ENCODE assay signal across 19 cellular contexts in the genomic region with DNA sequence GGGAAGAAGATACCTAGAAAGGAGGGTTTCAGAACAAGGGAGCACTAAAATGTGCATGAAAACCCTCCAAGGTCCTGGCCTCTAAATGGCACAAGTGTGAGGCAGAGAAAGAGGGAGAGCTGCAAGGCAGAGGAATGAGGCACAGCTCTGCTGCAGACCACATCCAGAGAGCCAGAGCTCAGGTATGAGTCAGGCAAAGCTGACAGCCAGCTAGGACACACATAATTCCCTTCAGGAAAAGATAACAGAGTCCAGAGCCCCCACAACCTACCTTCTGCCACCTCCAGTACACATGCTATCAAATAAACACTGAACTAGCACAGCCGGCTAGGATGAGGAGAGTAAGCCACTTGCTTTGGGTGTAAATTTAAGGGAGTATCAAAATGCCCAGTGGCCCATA.
DNase-seq lines count a peak whose midpoint lies in the region; ATAC-seq, FAIRE-seq and TF ChIP-seq lines count a peak whose summit lies in the region.
"Had no signal": no experiment of that assay in that cellular context is flagged by ENCODE, and none has a peak within 500 bp of the region (broad histone marks: within the 10 kb centered on the region; RNA-seq: fewer than 3 reads in every experiment).

No MANE protein-coding gene starts in this region.

- TF ChIP-seq CTCF in H1 (IDR thresholded peaks at IDR 0.05; ENCODE audit: control extremely low read depth in 1 of 3, insufficient read depth in 1 of 3, low read depth in 1 of 3, low read length in 3 of 3) (no peak), transverse colon (IDR thresholded peaks at IDR 0.05) (no peak), OCI-LY7 (conservative IDR thresholded peaks at IDR 0.05; ENCODE audit: low read length) (no peak)

- H4K20me1 ChIP-seq in H1 (replicated peaks in 1 of 2; ENCODE audit: control insufficient read depth in 1 of 2, insufficient read depth in 2 of 2, low read length in 2 of 2) (no peaks in the 10 kb centered on the region), OCI-LY7 (ENCODE audit: insufficient read depth, low read length) (no peaks in the 10 kb centered on the region)

- BruUV-seq in OCI-LY7 (replicated peaks; lab: Mats Ljungman, UMichigan), result no TSS peak

- POLR2A ChIA-PET in H1 (lab: Charles Lee; ENCODE audit: partially characterized antibody) (interaction anchor here (1.6 kb wide), 1 partner anchor 62 kb away, joined by 3 read pairs; the partner anchor contains the start of genes HSF2BP and RRP1B), OCI-LY7 (lab: Charles Lee) (no interaction called here)

- H3K9me3 ChIP-seq in H1 (ENCODE audit: insufficient read depth in 2 of 2, low read depth in 1 of 2, low read length in 1 of 2) (no peaks in the 10 kb centered on the region), transverse colon (no peaks in the 10 kb centered on the region), OCI-LY7 (ENCODE audit: low read length) (no peaks in the 10 kb centered on the region)
- H3K9me3 ChIP-seq: psoas muscle had no signal

- H3K9ac ChIP-seq in H1 (replicated peaks in 1 of 4; ENCODE audit: extremely low read depth in 1 of 4, low read depth in 3 of 4, low read length in 3 of 4), result no peak overlapping the region

- TF ChIP-seq POLR2A in H1 (IDR thresholded peaks at IDR 0.05; ENCODE audit: control extremely low read depth in 1 of 2, low read depth in 2 of 2, low read length in 2 of 2), result no peak
- no peak for TF ChIP-seq POLR2A in transverse colon (IDR thresholded peaks at IDR 0.05)

- no peaks in the 10 kb centered on the region for H3K23me2 ChIP-seq in H1 (ENCODE audit: low read depth, low read length)

- H2BK5ac ChIP-seq in H1 (ENCODE audit: low read depth, low read length), result no peak overlapping the region

- H2AK5ac ChIP-seq in H1 (ENCODE audit: low read depth, low read length), result no peak overlapping the region

- no peak overlapping the region for H2BK15ac ChIP-seq in H1 (ENCODE audit: low read length)

- no peak overlapping the region for H3K23ac ChIP-seq in H1 (ENCODE audit: insufficient read length)

- no peak overlapping the region for H3K14ac ChIP-seq in H1 (ENCODE audit: insufficient read length)

- H4K5ac ChIP-seq in H1 (ENCODE audit: insufficient read length, low read depth, low read length), result no peak overlapping the region

- no peaks in the 10 kb centered on the region for H3K9me2 ChIP-seq in OCI-LY7 (ENCODE audit: insufficient read depth, low read length)

- H3K4me3 ChIP-seq in H1 (ENCODE audit: extremely low read depth in 1 of 4, insufficient read depth in 2 of 4, low read depth in 3 of 4, low read length in 4 of 4), result no peak overlapping the region
- H3K4me3 ChIP-seq in transverse colon, result no peak overlapping the region
- no peak overlapping the region for H3K4me3 ChIP-seq in OCI-LY7 (ENCODE audit: low read depth, low read length, poor library complexity, severe bottlenecking)
- H3K4me3 ChIP-seq: psoas muscle had no signal

- in situ Hi-C loops in transverse colon (cut with MboI; ENCODE audit: low pct_ligation_motif_present in 1 of 4, low pct_unique_long_range_greater_than_20kb in 1 of 4, low sequenced_read_pairs in 3 of 4), result no loop called here

- H3K4me2 ChIP-seq in H1 (ENCODE audit: insufficient read depth in 1 of 2, low read depth in 2 of 2, low read length in 2 of 2), result no peak overlapping the region
- H3K4me2 ChIP-seq in OCI-LY7 (ENCODE audit: low read length), result no peak overlapping the region

- H3K36me3 ChIP-seq in H1 (ENCODE audit: control insufficient read depth in 2 of 4, insufficient read depth in 4 of 4, low read length in 3 of 4) (no peaks in the 10 kb centered on the region), transverse colon (no peaks in the 10 kb centered on the region), OCI-LY7 (ENCODE audit: insufficient read depth, low read length) (no peaks in the 10 kb centered on the region)
- H3K36me3 ChIP-seq: WERI-Rb-1 had no signal

- no peak overlapping the region for H4K8ac ChIP-seq in H1 (ENCODE audit: extremely low read depth, insufficient read depth, low read length)

- intact Hi-C loops in transverse colon (cut with DNase I; ENCODE audit: low total_unique reads) (no loop called here), OCI-LY7 (cut with micrococcal nuclease; ENCODE audit: unreplicated experiment) (no loop called here)

- H4K91ac ChIP-seq in H1 (replicated peaks; ENCODE audit: insufficient read length, low read length), result no peak overlapping the region

- no peak for TF ChIP-seq RAD21 in H1 (IDR thresholded peaks at IDR 0.05 in 1 of 2, conservative IDR thresholded peaks at IDR 0.05 in 1 of 2; ENCODE audit: low read depth in 2 of 2, low read length in 2 of 2)

- H2BK120ac ChIP-seq in H1 (replicated peaks; ENCODE audit: low read depth, low read length), result no peak overlapping the region

- H3K4me1 ChIP-seq in H1 (replicated peaks in 1 of 4; ENCODE audit: control insufficient read depth in 3 of 4, insufficient read depth in 4 of 4, low read length in 3 of 4) (no peaks in the 10 kb centered on the region), transverse colon (peaks cover 0 to 7% (median 2%) of the 10 kb centered on the region in 4 donors), OCI-LY7 (ENCODE audit: insufficient read depth, low read length, poor library complexity, severe bottlenecking) (peaks cover 4% of the 10 kb centered on the region)
- H3K4me1 ChIP-seq: psoas muscle had no signal

- TF ChIP-seq EP300 in H1 (IDR thresholded peaks at IDR 0.05; ENCODE audit: borderline replicate concordance in 1 of 2, low read depth in 2 of 2, low read length in 2 of 2), result no peak
- no peak for TF ChIP-seq EP300 in transverse colon (IDR thresholded peaks at IDR 0.05; ENCODE audit: low read depth)

- ATAC-seq in GM18870 (IDR thresholded peaks at IDR 0.05; ENCODE audit: unreplicated experiment), result no peak
- ATAC-seq: activated naive CD8-positive, alpha-beta T cell treated with anti-CD3 and anti-CD28 coated beads, Interleukin-2, amount 50 U/mL, for 24 hours; psoas muscle; Right ventricle myocardium inferior had no signal

- H3K27ac ChIP-seq in H1 (ENCODE audit: low read depth, low read length), result no peak overlapping the region
- no peak overlapping the region for H3K27ac ChIP-seq in transverse colon
- H3K27ac ChIP-seq in OCI-LY7 (ENCODE audit: low read depth, low read length, poor library complexity, severe bottlenecking), result no peak overlapping the region
- H3K27ac ChIP-seq: HL-60, psoas muscle, WERI-Rb-1 had no signal

- H3K79me1 ChIP-seq in H1 (ENCODE audit: low read depth, low read length), result no peaks in the 10 kb centered on the region

- CTCF ChIA-PET in H1 (lab: Charles Lee; ENCODE audit: partially characterized antibody), result interaction anchor here (1.2 to 4.6 kb wide), 3 partner anchors 10 to 49 kb away, joined by 3 to 32 read pairs (median 5); no protein-coding TSS in a partner anchor
- CTCF ChIA-PET in OCI-LY7 (lab: Charles Lee; ENCODE audit: unreplicated experiment), result no interaction called here

- no peak overlapping the region for H3K18ac ChIP-seq in H1 (ENCODE audit: extremely low read depth, low read length)

- no peak overlapping the region for H2BK20ac ChIP-seq in H1 (ENCODE audit: low read length)

- H3K27me3 ChIP-seq in H1 (replicated peaks in 1 of 4; ENCODE audit: control insufficient read depth in 3 of 4, extremely low read depth in 1 of 4, insufficient read depth in 3 of 4, low read length in 3 of 4) (no peaks in the 10 kb centered on the region), transverse colon (no peaks in the 10 kb centered on the region)

- no peak overlapping the region for H3K4ac ChIP-seq in H1 (replicated peaks; ENCODE audit: insufficient read length, low read depth, low read length)

- no peak overlapping the region for H2BK12ac ChIP-seq in H1 (ENCODE audit: low read depth, low read length)

- no peak for FAIRE-seq in H1 (lab: Jason Lieb, UNC)

- WGBS in H1 (ENCODE audit: extremely low coverage in 1 of 2, insufficient coverage in 1 of 2, insufficient read length in 1 of 2, insufficient replicate concordance in 2 of 2, low coverage in 1 of 2, low lambda C conversion rate in 2 of 2, missing lambda C conversion rate in 1 of 2), 2 experiments, result 86% methylated on average over 1 of the region's 1 CpG; no CpG with 5 or more reads in 1 of the 2 experiments
- WGBS in transverse colon (ENCODE audit: low coverage in 1 of 2), 2 donors, result 89 to 97% methylated on average over 1 of the region's 1 CpG

- peak; percentile 85 for DNase-seq in EL
- DNase-seq in RPMI7951 (ENCODE audit: low read depth), result peak; percentile 85
- DNase-seq in H1 (ENCODE audit: low read depth in 1 of 2, low spot score in 2 of 2), result no peak
- DNase-seq in non-pigmented ciliary epithelial cell (ENCODE audit: low read depth), result peak; percentile 75
- DNase-seq in transverse colon, result no peak
- no peak for DNase-seq in OCI-LY7 (ENCODE audit: low spot score)
- DNase-seq in T-helper 9 cell, result no peak
- DNase-seq: activated naive CD8-positive, alpha-beta T cell treated with anti-CD3 and anti-CD28 coated beads, Interleukin-2, amount 50 U/mL, for 24 hours; CD4-positive, alpha-beta T cell; effector memory CD4-positive, alpha-beta T cell; hippocampal formation; NCI-H2227 treated with DMSO at 0.1 percent for 48 hours; psoas muscle; stimulated activated CD4-positive, alpha-beta T cell treated with anti-CD3 and anti-CD28 coated beads, Interleukin-4, amount 100 ng/mL, for 24 hours; stimulated activated naive CD4-positive, alpha-beta T cell; WERI-Rb-1 had no signal

- H2AFZ ChIP-seq in H1 (ENCODE audit: low read length) (0 out of 2 replicates have a peak overlapping the region, but pooled peaks have one; percentile 10), OCI-LY7 (ENCODE audit: low read length) (no peak overlapping the region)

- no peak overlapping the region for H3K56ac ChIP-seq in H1 (replicated peaks; ENCODE audit: insufficient read length, low read depth, low read length)

- H3K79me2 ChIP-seq in H1 (ENCODE audit: control insufficient read depth in 1 of 2, insufficient read depth in 2 of 2, low read length in 2 of 2), result no peaks in the 10 kb centered on the region
- no peaks in the 10 kb centered on the region for H3K79me2 ChIP-seq in OCI-LY7 (ENCODE audit: insufficient read depth, low read depth, low read length)

TF ChIP-seq in H1, 55 proteins besides CTCF, POLR2A, EP300 and RAD21 (continues in another document):
- no peak for TF ChIP-seq SRF (IDR thresholded peaks at IDR 0.05; ENCODE audit: low read depth, low read length)

Comparison
In these comparisons a context has a peak if more than half of its experiments do, and no peak if none do; other contexts are left out.
1. DNase-seq: peak in EL (single experiment), RPMI7951 (single experiment) and non-pigmented ciliary epithelial cell (single experiment); none in H1 (0 of 2), transverse colon (single experiment), OCI-LY7 (single experiment) and T-helper 9 cell (single experiment).